12 cellular contexts compared by ENCODE assay signal in genomic region chr7:69695998-69696657, GRCh38.
DNase-seq lines count a peak whose midpoint lies in the region; ATAC-seq and TF ChIP-seq lines count a peak whose summit lies in the region.
"Had no signal": no experiment of that assay in that cellular context is flagged by ENCODE, and none has a peak within 500 bp of the region (broad histone marks: within the 10 kb centered on the region; RNA-seq: fewer than 3 reads in every experiment).

No MANE protein-coding gene starts in this region.

- POLR2A ChIA-PET in RWPE1 (lab: Yijun Ruan, JAX; ENCODE audit: low non-redundant PET): no interaction called here

- H3K9ac ChIP-seq in DND-41 (ENCODE audit: low read depth, low read length): peak overlapping the region; percentile 25; the same call in 1 of the 2 replicates

- H3K79me2 ChIP-seq in DND-41 (ENCODE audit: insufficient read depth, low read length): peaks cover 69% of the 10 kb centered on the region

- no peak overlapping the region for H2AFZ ChIP-seq in DND-41 (ENCODE audit: low read depth, low read length)

- H3K27me3 ChIP-seq in DND-41 (ENCODE audit: insufficient read depth, low read length, poor library complexity): no peaks in the 10 kb centered on the region
- H3K27me3 ChIP-seq: BE2C, transverse colon had no signal

- no peaks in the 10 kb centered on the region for H3K9me3 ChIP-seq in DND-41 (ENCODE audit: insufficient read depth, low read length, severe bottlenecking)
- H3K9me3 ChIP-seq: BE2C, left ventricle myocardium inferior, transverse colon had no signal

- ATAC-seq in DND-41 (ENCODE audit: insufficient read depth, low read depth) (peak; percentile 98), HG02938 (IDR thresholded peaks at IDR 0.05; ENCODE audit: unreplicated experiment) (peak; percentile 52)

- peak; percentile 86 for DNase-seq in DND-41
- DNase-seq in GM19240 (ENCODE audit: insufficient read length, low spot score): peak; percentile 35
- peak; percentile 97 for DNase-seq in NAMALWA (ENCODE audit: low spot score)
- no peak for DNase-seq in NCI-H2029 treated with DMSO at 0.1 percent for 48 hours (lab: John Stamatoyannopoulos, UW)
- DNase-seq in activated CD4-positive, alpha-beta T cell treated with anti-CD3 and anti-CD28 coated beads for 48 hours: no peak
- no peak for DNase-seq in RWPE1 (ENCODE audit: low spot score)
- DNase-seq in NCI-H446 treated with DMSO at 0.1 percent for 48 hours (lab: John Stamatoyannopoulos, UW): no peak
- DNase-seq: BE2C, left ventricle myocardium inferior, small intestine, transverse colon had no signal

- TF ChIP-seq CTCF in DND-41 (IDR thresholded peaks at IDR 0.05; ENCODE audit: borderline replicate concordance, extremely low read depth, low read length, poor library complexity, severe bottlenecking): no peak
- TF ChIP-seq CTCF in RWPE1 (conservative IDR thresholded peaks at IDR 0.05; ENCODE audit: low read depth): no peak

- H4K20me1 ChIP-seq in DND-41 (ENCODE audit: insufficient read depth, low read length): peaks cover 12% of the 10 kb centered on the region

- peaks cover 31% of the 10 kb centered on the region for H3K4me1 ChIP-seq in DND-41 (ENCODE audit: insufficient read depth, low read length)
- H3K4me1 ChIP-seq: transverse colon had no signal

- 0 out of 2 replicates have a peak, but pooled peaks cover 1% of the 10 kb centered on the region for H3K36me3 ChIP-seq in DND-41 (ENCODE audit: insufficient read depth, low read length)
- H3K36me3 ChIP-seq: BE2C, left ventricle myocardium inferior, transverse colon had no signal

- H3K27ac ChIP-seq in DND-41 (ENCODE audit: low read length) (peak overlapping the region; percentile 79), RWPE1 (no peak overlapping the region)
- H3K27ac ChIP-seq: left ventricle myocardium inferior, transverse colon had no signal

- CTCF ChIA-PET in RWPE1 (lab: Yijun Ruan, JAX): no interaction called here

- H3K4me3 ChIP-seq in DND-41 (ENCODE audit: low read depth in 1 of 2, low read length in 2 of 2): peak overlapping the region in 1 of 2 experiments; percentile 34; a peak in 2 of 4 replicates
- H3K4me3 ChIP-seq: left ventricle myocardium inferior, transverse colon had no signal

- H3K4me2 ChIP-seq in DND-41 (ENCODE audit: insufficient read depth, low read length): peak overlapping the region; percentile 57

Comparison
In these comparisons a context has a peak if more than half of its experiments do, and no peak if none do; other contexts are left out.
1. DNase-seq: peak in DND-41 (single experiment), GM19240 (single experiment) and NAMALWA (single experiment); none in NCI-H2029 treated with DMSO at 0.1 percent for 48 hours (single experiment), activated CD4-positive, alpha-beta T cell treated with anti-CD3 and anti-CD28 coated beads for 48 hours (single experiment), RWPE1 (single experiment) and NCI-H446 treated with DMSO at 0.1 percent for 48 hours (single experiment).